24 cellular contexts compared by ENCODE assay signal in genomic region chr19:3298853-3299449, GRCh38.
DNase-seq lines count a peak whose midpoint lies in the region; ATAC-seq, FAIRE-seq and TF ChIP-seq lines count a peak whose summit lies in the region.
"Had no signal": no experiment of that assay in that cellular context is flagged by ENCODE, and none has a peak within 500 bp of the region (broad histone marks: within the 10 kb centered on the region; RNA-seq: fewer than 3 reads in every experiment).

No MANE protein-coding gene starts in this region.

- in situ Hi-C loops in K562 (cut with MboI), result loop anchor here (10.0 kb wide), 1 partner anchor 406 kb away; the partner anchor contains the start of genes PIP5K1C and TJP3

- no peak for TF ChIP-seq CTCF in SK-N-SH (IDR thresholded peaks at IDR 0.05)
- no peak for TF ChIP-seq CTCF in HEK293 (tag by site-specific recombination; IDR thresholded peaks at IDR 0.05)
- no peak for TF ChIP-seq CTCF in K562 (IDR thresholded peaks at IDR 0.05 in 2 of 3, conservative IDR thresholded peaks at IDR 0.05 in 1 of 3; ENCODE audit: insufficient read depth in 2 of 3, low read depth in 1 of 3, low read length in 3 of 3)

- H3K4me2 ChIP-seq in SK-N-SH, result no peak overlapping the region
- no peak overlapping the region for H3K4me2 ChIP-seq in K562 (ENCODE audit: insufficient read depth, low read length)
- H3K4me2 ChIP-seq: A549; BLaER1 treated with 17β-estradiol and CSF1 and Interleukin-3, amounts not matched to agents 10 nM and 100 nM; GM23338 had no signal

- WGBS in SK-N-SH (ENCODE audit: low lambda C conversion rate), result 40% methylated on average over 6 of the region's 6 CpGs
- WGBS in K562 (ENCODE audit: insufficient coverage, low coverage, missing lambda C conversion rate), result 5% methylated on average over 6 of the region's 6 CpGs

- H4K20me1 ChIP-seq in SK-N-SH (ENCODE audit: insufficient read depth) (no peaks in the 10 kb centered on the region), K562 (replicated peaks; ENCODE audit: control insufficient read depth, insufficient read depth, low read length) (peaks cover 2% of the 10 kb centered on the region; the same call in 1 of the 2 replicates)
- H4K20me1 ChIP-seq: BLaER1 treated with 17β-estradiol and CSF1 and Interleukin-3, amounts not matched to agents 10 nM and 100 nM had no signal

- no peaks in the 10 kb centered on the region for H3K36me3 ChIP-seq in SK-N-SH (replicated peaks in 1 of 2; ENCODE audit: control insufficient read depth in 1 of 2, insufficient read depth in 2 of 2, low read length in 1 of 2)
- H3K36me3 ChIP-seq in HEK293 (ENCODE audit: control insufficient read depth in 2 of 2, insufficient read depth in 1 of 2, low read length in 2 of 2), result no peaks in the 10 kb centered on the region
- H3K36me3 ChIP-seq in K562 (ENCODE audit: control insufficient read depth, insufficient read depth, low read length), result no peaks in the 10 kb centered on the region
- H3K36me3 ChIP-seq: BE2C; BLaER1 treated with 17β-estradiol and CSF1 and Interleukin-3, amounts not matched to agents 10 nM and 100 nM had no signal

- H3K79me2 ChIP-seq in SK-N-SH (ENCODE audit: insufficient read depth) (no peaks in the 10 kb centered on the region), K562 (ENCODE audit: control insufficient read depth, insufficient read depth, low read length) (no peaks in the 10 kb centered on the region)

- H3K9me2 ChIP-seq in SK-N-SH, result no peaks in the 10 kb centered on the region

- FAIRE-seq in K562 (lab: Jason Lieb, UNC), result no peak
- FAIRE-seq: A549, D721Med, G401.6, GM12892, GM18507 had no signal

- no peak for TF ChIP-seq RAD21 in SK-N-SH (IDR thresholded peaks at IDR 0.05; ENCODE audit: low read length)
- TF ChIP-seq RAD21 in K562 (CRISPR knock-in tag; conservative IDR thresholded peaks at IDR 0.05 in 1 of 2, IDR thresholded peaks at IDR 0.05 in 1 of 2), result no peak

- POLR2A ChIA-PET in SK-N-SH (lab: Yijun Ruan, JAX) (no interaction called here), HEK293 (lab: Yijun Ruan, JAX) (no interaction called here), K562 (lab: Yijun Ruan, JAX) (interaction anchor here (0.9 to 1.1 kb wide), 2 partner anchors 14 to 349 kb away, joined by 3 to 4 read pairs; no protein-coding TSS in a partner anchor)

- no peak overlapping the region for H3K9ac ChIP-seq in SK-N-SH
- H3K9ac ChIP-seq in K562 (ENCODE audit: insufficient read depth in 1 of 2, low read depth in 2 of 2, low read length in 2 of 2), result no peak overlapping the region
- H3K9ac ChIP-seq: BLaER1 treated with 17β-estradiol and CSF1 and Interleukin-3, amounts not matched to agents 10 nM and 100 nM had no signal

- peaks cover 37% of the 10 kb centered on the region; the same call in 1 of the 2 replicates for H3K27me3 ChIP-seq in SK-N-SH (ENCODE audit: insufficient read depth)
- H3K27me3 ChIP-seq in K562 (ENCODE audit: control insufficient read depth in 2 of 2, insufficient read depth in 2 of 2, low read length in 2 of 2), result peaks cover 2 to 19% of the 10 kb centered on the region in 2 experiments; a peak in 3 of 5 replicates
- H3K27me3 ChIP-seq: BLaER1 treated with 17β-estradiol and CSF1 and Interleukin-3, amounts not matched to agents 10 nM and 100 nM had no signal

- no TSS peak for BruUV-seq in K562 (replicated peaks; lab: Mats Ljungman, UMichigan)

- intact Hi-C loops in K562 (cut with micrococcal nuclease), result no loop called here

- DNase-seq in SK-N-SH, result peak; percentile 11
- no peak for DNase-seq in K562 (ENCODE audit: extremely low read depth in 1 of 4, low spot score in 3 of 4)
- no peak for DNase-seq in UCSD-AML1 (lab: John Stamatoyannopoulos, UW; ENCODE audit: unreplicated experiment)
- DNase-seq: 8988T; ACHN; AML-193; BE2C; CD4-positive, alpha-beta T cell; CD8-positive, alpha-beta memory T cell; DMS 273 treated with DMSO at 0.1 percent for 48 hours; DND-41; H9; HFFc6 had no signal

- no peak for ATAC-seq in SK-N-SH treated with all-trans-retinoic acid at 6 μM for 48 hours
- ATAC-seq in K562, result no peak
- no peak for ATAC-seq in GM18498 (IDR thresholded peaks at IDR 0.05; ENCODE audit: unreplicated experiment)
- ATAC-seq: A549, GM23338, HCT116 had no signal

- no peak for TF ChIP-seq POLR2A in K562 (conservative IDR thresholded peaks at IDR 0.05)

- H3K9me1 ChIP-seq in K562 (ENCODE audit: control insufficient read depth, insufficient read depth, low read length), result no peaks in the 10 kb centered on the region

- H3K4me3 ChIP-seq in SK-N-SH (ENCODE audit: low read depth in 2 of 2, low read length in 1 of 2) (no peak overlapping the region), HEK293 (ENCODE audit: low read depth, low read length) (no peak overlapping the region), K562 (no peak overlapping the region)
- H3K4me3 ChIP-seq: A549; BLaER1 treated with 17β-estradiol and CSF1 and Interleukin-3, amounts not matched to agents 10 nM and 100 nM; GM23338 had no signal

- H3K4me1 ChIP-seq in SK-N-SH (ENCODE audit: control insufficient read depth in 1 of 2, insufficient read depth in 2 of 2, low read depth in 1 of 2, low read length in 1 of 2) (no peaks in the 10 kb centered on the region), HEK293 (ENCODE audit: control insufficient read depth, insufficient read depth, low read length) (no peaks in the 10 kb centered on the region), K562 (replicated peaks in 1 of 2; ENCODE audit: control insufficient read depth in 2 of 2, insufficient read depth in 2 of 2, low read length in 2 of 2) (peaks cover 0 to 8% of the 10 kb centered on the region in 2 experiments; a peak in 2 of 5 replicates)
- H3K4me1 ChIP-seq: BE2C; BLaER1 treated with 17β-estradiol and CSF1 and Interleukin-3, amounts not matched to agents 10 nM and 100 nM had no signal

- H3K9me3 ChIP-seq in SK-N-SH (no peaks in the 10 kb centered on the region), HEK293 (ENCODE audit: control insufficient read depth, insufficient read depth, low read depth, low read length) (no peaks in the 10 kb centered on the region), K562 (replicated peaks; ENCODE audit: control insufficient read depth, insufficient read depth, low read depth, low read length) (peaks cover 4% of the 10 kb centered on the region; the same call in 1 of the 2 replicates)

- TF ChIP-seq EP300 in SK-N-SH (IDR thresholded peaks at IDR 0.05; ENCODE audit: borderline replicate concordance in 1 of 2, low read depth in 1 of 2, low read length in 1 of 2) (no peak), K562 (IDR thresholded peaks at IDR 0.05; ENCODE audit: low read length) (no peak)

- CTCF ChIA-PET in SK-N-SH (lab: Yijun Ruan, JAX) (interaction anchor here (0.7 kb wide), 1 partner anchor 75 kb away, joined by 3 read pairs; the partner anchor contains the start of gene CELF5), HEK293 (lab: Yijun Ruan, JAX) (interaction anchor here (0.5 kb wide), 1 partner anchor 711 kb away, joined by 9 read pairs; no protein-coding TSS in a partner anchor), K562 (lab: Yijun Ruan, JAX; ENCODE audit: low intra/inter-chr PET ratio) (no interaction called here)

- H3K27ac ChIP-seq in SK-N-SH (ENCODE audit: low read depth in 2 of 2, low read length in 1 of 2), result no peak overlapping the region
- H3K27ac ChIP-seq in HEK293 (ENCODE audit: extremely low read depth, low read depth, low read length), result no peak overlapping the region
- H3K27ac ChIP-seq in K562 (ENCODE audit: extremely low read depth, low read depth, low read length), result no peak overlapping the region
- H3K27ac ChIP-seq: A549; BLaER1 treated with 17β-estradiol and CSF1 and Interleukin-3, amounts not matched to agents 10 nM and 100 nM had no signal

- no peak overlapping the region for H2AFZ ChIP-seq in SK-N-SH (ENCODE audit: low read depth)
- H2AFZ ChIP-seq in K562 (ENCODE audit: low read depth, low read length), result no peak overlapping the region
- H2AFZ ChIP-seq: GM23338 had no signal

- H3F3A ChIP-seq in SK-N-SH (replicated peaks; ENCODE audit: insufficient read depth), result no peaks in the 10 kb centered on the region

TF ChIP-seq in SK-N-SH treated with all-trans-retinoic acid at 6 μM for 48 hours, 23 proteins besides CTCF, POLR2A, EP300 and RAD21 (continues in another document):
- no peak for TF ChIP-seq SNAI2 (CRISPR knock-in tag; IDR thresholded peaks at IDR 0.05)
- TF ChIP-seq RARB (CRISPR knock-in tag; IDR thresholded peaks at IDR 0.05), result no peak
- no peak for TF ChIP-seq ARNTL (CRISPR knock-in tag; IDR thresholded peaks at IDR 0.05; ENCODE audit: borderline replicate concordance, low read depth)
- no peak for TF ChIP-seq ISL1 (CRISPR knock-in tag; IDR thresholded peaks at IDR 0.05)
- no peak for TF ChIP-seq OSR1 (CRISPR knock-in tag; IDR thresholded peaks at IDR 0.05)

TF ChIP-seq in HEK293, 187 proteins besides CTCF, POLR2A, EP300 and RAD21 (continues in another document):
- no peak for TF ChIP-seq ZNF624 (tag by site-specific recombination; IDR thresholded peaks at IDR 0.05)
- peak; percentile 98 for TF ChIP-seq ZNF366 (tag by site-specific recombination; conservative IDR thresholded peaks at IDR 0.05)
- no peak for TF ChIP-seq MZF1 (tag by site-specific recombination; IDR thresholded peaks at IDR 0.05; ENCODE audit: borderline replicate concordance)
- no peak for TF ChIP-seq ZNF211 (tag by site-specific recombination; IDR thresholded peaks at IDR 0.05; ENCODE audit: low read depth)
- peak; percentile 71 for TF ChIP-seq ZNF121 (tag by site-specific recombination; IDR thresholded peaks at IDR 0.05)
- 0 out of 2 replicates have a peak, but pooled peaks have one; percentile 8 for TF ChIP-seq ZNF354C (tag by site-specific recombination; IDR thresholded peaks at IDR 0.05; ENCODE audit: borderline replicate concordance, low read depth)
- TF ChIP-seq PRDM1 (tag by site-specific recombination; IDR thresholded peaks at IDR 0.05), result peak; percentile 99

TF ChIP-seq in K562, 482 proteins besides CTCF, POLR2A, EP300 and RAD21 (continues in another document):
- TF ChIP-seq SMARCA5 (IDR thresholded peaks at IDR 0.05) (0 out of 2 replicates have a peak, but pooled peaks have one; percentile 40), KDM1A (IDR thresholded peaks at IDR 0.05) (peak in 1 of 2 experiments; percentile 27; a peak in 1 of 4 replicates), BRD4 (IDR thresholded peaks at IDR 0.05) (no peak), ZNF121 (CRISPR knock-in tag; conservative IDR thresholded peaks at IDR 0.05) (peak; percentile 88), SRSF9 (IDR thresholded peaks at IDR 0.05; ENCODE audit: borderline replicate concordance, low read depth, low read length) (no peak), ZNF133 (CRISPR knock-in tag; IDR thresholded peaks at IDR 0.05) (no peak), ZNF146 (CRISPR knock-in tag; IDR thresholded peaks at IDR 0.05; ENCODE audit: unreplicated experiment) (peak; percentile 100), MEIS2 (IDR thresholded peaks at IDR 0.05; ENCODE audit: partially characterized antibody) (no peak), RBM39 (optimal IDR thresholded peaks at IDR 0.05; ENCODE audit: low read depth, low read length) (peak; percentile 49), ZZZ3 (IDR thresholded peaks at IDR 0.05) (no peak), MEF2D (tag; conservative IDR thresholded peaks at IDR 0.05; ENCODE audit: low read depth) (no peak)
